ENCODE assay signal across 13 cellular contexts in the genomic region with DNA sequence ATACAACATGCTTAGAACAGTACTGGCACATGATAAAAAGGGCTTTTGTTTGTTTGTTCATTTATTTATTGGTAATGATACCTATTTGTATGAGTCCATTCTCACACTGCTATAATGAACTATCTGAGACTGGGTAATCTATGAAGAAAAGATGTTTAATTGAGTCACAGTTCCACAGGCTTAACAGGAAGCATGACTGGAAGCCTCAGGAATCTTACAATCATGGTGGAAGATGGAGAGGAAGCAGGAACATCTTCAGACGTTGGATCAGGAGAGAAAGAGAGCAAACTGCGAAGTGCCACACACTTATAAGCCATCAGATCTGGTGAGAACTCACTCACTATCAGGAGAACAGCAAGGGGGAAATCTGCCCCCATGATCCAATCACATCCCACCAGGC.
"Had no signal": no experiment of that assay in that cellular context is flagged by ENCODE, and none has a peak within 500 bp of the region (broad histone marks: within the 10 kb centered on the region; RNA-seq: fewer than 3 reads in every experiment).

No MANE protein-coding gene starts in this region.

- ATAC-seq: left lobe of liver, natural killer cell, right cardiac atrium had no signal

- FAIRE-seq: colon, endothelial cell of umbilical vein, small intestine had no signal

- DNase-seq: foreskin melanocyte; head of caudate nucleus; hippocampal formation; mammary epithelial cell; natural killer cell; right cardiac atrium; small intestine; stimulated activated CD4-positive, alpha-beta T cell treated with anti-CD3 and anti-CD28 coated beads, Interleukin-2, amount 100 ng/mL, for 48 hours; stimulated activated naive CD4-positive, alpha-beta T cell treated with Interleukin-2 at 50 U/mL for 16 hours; trophoblast cell had no signal
